Comparison of ENCODE assay signal across 1 cellular context in genomic region chr19:49887653-49888477, GRCh38.
TF ChIP-seq lines count a peak whose summit lies in the region.

No MANE protein-coding gene starts in this region.

TF ChIP-seq in HEK293T, 16 proteins besides CTCF, POLR2A, EP300 and RAD21 (continued from another document):
- TF ChIP-seq L3MBTL2 (conservative IDR thresholded peaks at IDR 0.05) (no peak), SP1 (IDR thresholded peaks at IDR 0.05) (no peak), FOXK2 (IDR thresholded peaks at IDR 0.05) (no peak), ARNT (IDR thresholded peaks at IDR 0.05) (no peak), CTBP1 (IDR thresholded peaks at IDR 0.05; ENCODE audit: borderline replicate concordance) (no peak), SUZ12 (IDR thresholded peaks at IDR 0.05) (no peak), FOXA1 (IDR thresholded peaks at IDR 0.05) (no peak), ELF4 (IDR thresholded peaks at IDR 0.05) (no peak), TARDBP (IDR thresholded peaks at IDR 0.05) (no peak)
- TF ChIP-seq, protein P1, sequence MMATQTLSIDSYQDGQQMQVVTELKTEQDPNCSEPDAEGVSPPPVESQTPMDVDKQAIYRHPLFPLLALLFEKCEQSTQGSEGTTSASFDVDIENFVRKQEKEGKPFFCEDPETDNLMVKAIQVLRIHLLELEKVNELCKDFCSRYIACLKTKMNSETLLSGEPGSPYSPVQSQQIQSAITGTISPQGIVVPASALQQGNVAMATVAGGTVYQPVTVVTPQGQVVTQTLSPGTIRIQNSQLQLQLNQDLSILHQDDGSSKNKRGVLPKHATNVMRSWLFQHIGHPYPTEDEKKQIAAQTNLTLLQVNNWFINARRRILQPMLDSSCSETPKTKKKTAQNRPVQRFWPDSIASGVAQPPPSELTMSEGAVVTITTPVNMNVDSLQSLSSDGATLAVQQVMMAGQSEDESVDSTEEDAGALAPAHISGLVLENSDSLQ (IDR thresholded peaks at IDR 0.05) = no peak
